9 cellular contexts compared by ENCODE assay signal in genomic region chr11:13955971-13956421, GRCh38. TPM values are rescaled to one million over a fixed set of nuclear protein-coding genes. Genes with fewer than 3 reads are reported as not detected.
DNase-seq lines count a peak whose midpoint lies in the region; ATAC-seq, FAIRE-seq and TF ChIP-seq lines count a peak whose summit lies in the region.
"Had no signal": no experiment of that assay in that cellular context is flagged by ENCODE, and none has a peak within 500 bp of the region (broad histone marks: within the 10 kb centered on the region; RNA-seq: fewer than 3 reads in every experiment).

No MANE protein-coding gene starts in this region.

- no peak overlapping the region for H2BK120ac ChIP-seq in IMR-90 (ENCODE audit: low read depth, low read length)

- no peaks in the 10 kb centered on the region for H3K79me2 ChIP-seq in hepatocyte

- no TSS peak for BruUV-seq in IMR-90 (replicated peaks; lab: Mats Ljungman, UMichigan)

- DNase-seq in DMS79 treated with DMSO at 0.1 percent for 48 hours (lab: John Stamatoyannopoulos, UW) (peak; percentile 11), DMS79 (lab: John Stamatoyannopoulos, UW) (no peak), IMR-90 (peak; percentile 71), SK-N-DZ (ENCODE audit: low spot score) (peak; percentile 47), amniotic epithelial cell (ENCODE audit: low read depth) (peak; percentile 53), hepatocyte (ENCODE audit: low spot score) (peak; percentile 79), small intestine (peak; percentile 77)

- no peak overlapping the region for H2BK15ac ChIP-seq in IMR-90 (ENCODE audit: low read depth, low read length)

- no peak overlapping the region for H4K5ac ChIP-seq in IMR-90 (ENCODE audit: low read depth, low read length)

- no peak overlapping the region for H3K18ac ChIP-seq in IMR-90 (ENCODE audit: low read depth, low read length)

- TF ChIP-seq POLR2A in IMR-90 (IDR thresholded peaks at IDR 0.05; ENCODE audit: low read depth, low read length) = no peak

- peaks cover 53% of the 10 kb centered on the region for H3K27me3 ChIP-seq in IMR-90 (ENCODE audit: control insufficient read depth, insufficient read depth, low read length)
- H3K27me3 ChIP-seq in hepatocyte = peaks cover 12% of the 10 kb centered on the region
- H3K27me3 ChIP-seq in small intestine (ENCODE audit: control insufficient read depth in 2 of 2, insufficient read depth in 2 of 2, low read length in 2 of 2) = no peaks in the 10 kb centered on the region
- H3K27me3 ChIP-seq: BLaER1 had no signal

- TF ChIP-seq CTCF in IMR-90 (conservative IDR thresholded peaks at IDR 0.05; ENCODE audit: low read depth, low read length) (peak; percentile 88), hepatocyte (IDR thresholded peaks at IDR 0.05; ENCODE audit: poor library complexity) (peak; percentile 93)

- intact Hi-C loops in IMR-90 (cut with micrococcal nuclease) = loop anchor here (1.0 to 5.0 kb wide), 4 partner anchors 85 to 293 kb away; no protein-coding TSS in a partner anchor

- no peak overlapping the region for H4K8ac ChIP-seq in IMR-90 (ENCODE audit: low read depth in 2 of 2, low read length in 2 of 2)

- H3K79me1 ChIP-seq in IMR-90 (ENCODE audit: low read depth in 1 of 2, low read length in 2 of 2) = no peaks in the 10 kb centered on the region

- no peak overlapping the region for H2AK5ac ChIP-seq in IMR-90 (ENCODE audit: low read depth, low read length)

- H3K4me1 ChIP-seq in IMR-90 (ENCODE audit: control insufficient read depth, insufficient read depth, low read length) = no peaks in the 10 kb centered on the region
- H3K4me1 ChIP-seq in hepatocyte (ENCODE audit: insufficient read depth) = no peaks in the 10 kb centered on the region
- no peaks in the 10 kb centered on the region for H3K4me1 ChIP-seq in small intestine (ENCODE audit: control insufficient read depth in 2 of 2, insufficient read depth in 1 of 2, low read depth in 1 of 2, low read length in 1 of 2)
- H3K4me1 ChIP-seq: BLaER1 had no signal

- 58% methylated on average over 2 of the region's 5 CpGs; no CpG with 5 or more reads in 1 of the 2 experiments for WGBS in IMR-90 (ENCODE audit: extremely low coverage in 2 of 2, insufficient read length in 1 of 2), 2 experiments
- 44% methylated on average over 5 of the region's 5 CpGs for WGBS in hepatocyte (ENCODE audit: low lambda C conversion rate, missing lambda C conversion rate)
- 41 to 43% (median 42%) methylated on average over 5 of the region's 5 CpGs for WGBS in small intestine, 3 donors

- H2AFZ ChIP-seq in IMR-90 (replicated peaks; ENCODE audit: low read length, poor library complexity) (peak overlapping the region; percentile 26), hepatocyte (no peak overlapping the region)

- H2BK5ac ChIP-seq in IMR-90 (ENCODE audit: low read depth, low read length, poor library complexity, severe bottlenecking) = no peak overlapping the region

- H3K56ac ChIP-seq in IMR-90 (ENCODE audit: extremely low read depth, insufficient read depth, low read length) = no peak overlapping the region

- H2AK9ac ChIP-seq in IMR-90 (replicated peaks; ENCODE audit: low read depth, low read length, poor library complexity) = no peak overlapping the region

- H3K36me3 ChIP-seq in IMR-90 (ENCODE audit: control insufficient read depth, insufficient read depth, low read length) = no peaks in the 10 kb centered on the region
- H3K36me3 ChIP-seq in hepatocyte (replicated peaks; ENCODE audit: insufficient read depth, low read depth) = no peaks in the 10 kb centered on the region
- no peaks in the 10 kb centered on the region for H3K36me3 ChIP-seq in small intestine (ENCODE audit: control insufficient read depth in 2 of 2, insufficient read depth in 2 of 2, low read length in 2 of 2)
- H3K36me3 ChIP-seq: BLaER1 had no signal

- in situ Hi-C loops in IMR-90 (cut with MboI; ENCODE audit: low sequenced_read_pairs) = loop anchor here (5.0 kb wide), 1 partner anchor 291 kb away; no protein-coding TSS in a partner anchor

- H3K4me2 ChIP-seq in IMR-90 (ENCODE audit: low read depth, low read length) (no peak overlapping the region), hepatocyte (no peak overlapping the region)
- H3K4me2 ChIP-seq: BLaER1 had no signal

- H3K9me2 ChIP-seq in hepatocyte (replicated peaks; ENCODE audit: insufficient read depth) = no peaks in the 10 kb centered on the region

- dilution Hi-C loops in IMR-90 (cut with HindIII; ENCODE audit: low sequenced_read_pairs, unreplicated experiment) = no loop called here

- H3K4ac ChIP-seq in IMR-90 (ENCODE audit: low read depth, low read length) = no peak overlapping the region

- no peak overlapping the region for H4K91ac ChIP-seq in IMR-90 (ENCODE audit: insufficient read depth, low read depth, low read length)

- no peak overlapping the region for H3K4me3 ChIP-seq in IMR-90 (ENCODE audit: insufficient read depth, low read depth, low read length)
- H3K4me3 ChIP-seq in hepatocyte = no peak overlapping the region
- no peak overlapping the region for H3K4me3 ChIP-seq in small intestine (ENCODE audit: low read depth in 1 of 2, low read length in 2 of 2)
- H3K4me3 ChIP-seq: BLaER1 had no signal

- peak; percentile 94 for TF ChIP-seq RAD21 in IMR-90 (IDR thresholded peaks at IDR 0.05; ENCODE audit: low read length)

- FAIRE-seq in small intestine (lab: Jason Lieb, UNC) = no peak

- POLR2A ChIA-PET in IMR-90 (lab: Charles Lee; ENCODE audit: unreplicated experiment) = no interaction called here

- H4K20me1 ChIP-seq in IMR-90 (ENCODE audit: insufficient read depth, low read length) (no peaks in the 10 kb centered on the region), hepatocyte (ENCODE audit: insufficient read depth, poor library complexity, severe bottlenecking) (no peaks in the 10 kb centered on the region)
- H4K20me1 ChIP-seq: BLaER1 had no signal

- H3K9me1 ChIP-seq in IMR-90 (ENCODE audit: insufficient read depth, low read length) = no peaks in the 10 kb centered on the region

- H3K9me3 ChIP-seq in IMR-90 (ENCODE audit: control insufficient read depth, insufficient read depth, low read length) (no peaks in the 10 kb centered on the region), hepatocyte (ENCODE audit: low read depth) (no peaks in the 10 kb centered on the region), small intestine (ENCODE audit: control insufficient read depth, low read depth) (no peaks in the 10 kb centered on the region)
- H3K9me3 ChIP-seq: BLaER1 had no signal

- CTCF ChIA-PET in IMR-90 (lab: Yijun Ruan, JAX) = interaction anchor here (0.6 to 2.9 kb wide), 6 partner anchors 9 to 429 kb away, joined by 3 to 25 read pairs (median 4); no protein-coding TSS in a partner anchor

- H3K27ac ChIP-seq in IMR-90 (ENCODE audit: insufficient read depth, low read length) = no peak overlapping the region
- no peak overlapping the region for H3K27ac ChIP-seq in hepatocyte
- H3K27ac ChIP-seq in small intestine (ENCODE audit: low read depth in 1 of 2, low read length in 1 of 2) = no peak overlapping the region
- H3K27ac ChIP-seq: BLaER1 had no signal

- no peak overlapping the region for H3K9ac ChIP-seq in IMR-90 (ENCODE audit: low read depth, low read length)
- H3K9ac ChIP-seq: BLaER1 had no signal

- no peak overlapping the region for H2BK20ac ChIP-seq in IMR-90 (ENCODE audit: low read depth, low read length)

- ATAC-seq in IMR-90 (ENCODE audit: low read depth) (peak; percentile 88), HG03378 (IDR thresholded peaks at IDR 0.05; ENCODE audit: unreplicated experiment) (no peak)

- no peak overlapping the region for H3K14ac ChIP-seq in IMR-90 (replicated peaks; ENCODE audit: low read depth, low read length)

- no peak overlapping the region for H3K23ac ChIP-seq in IMR-90 (ENCODE audit: low read depth, low read length)

TF ChIP-seq in IMR-90, 13 proteins besides CTCF, POLR2A, EP300 and RAD21:
- TF ChIP-seq RCOR1 (IDR thresholded peaks at IDR 0.05; ENCODE audit: insufficient replicate concordance, low read length) (no peak), ELK1 (IDR thresholded peaks at IDR 0.05; ENCODE audit: borderline replicate concordance, low read depth, low read length) (no peak), NFE2L2 (IDR thresholded peaks at IDR 0.05; ENCODE audit: low read depth, low read length) (no peak), SMC3 (IDR thresholded peaks at IDR 0.05; ENCODE audit: low read depth, low read length) (peak; percentile 99), USF2 (IDR thresholded peaks at IDR 0.05; ENCODE audit: low read depth, low read length) (peak; percentile 57; the same call in 1 of the 2 replicates)
TF ChIP-seq in IMR-90: peak in this region for 2.

RNA-seq across cellular contexts. Expression of gene SPON1, which starts 6.5 kb away (rescaled TPM):
- total RNA-seq in IMR-90 (2012; rRNA removed) (0.56 and 0.72 TPM in 2 replicates), hepatocyte (73.1 and 82.8 TPM in 2 replicates)
- polyA plus RNA-seq in IMR-90 (2012; rRNA removed) (0.62 and 0.77 TPM in 2 replicates), hepatocyte (34.5 and 47.8 TPM in 2 replicates), small intestine (10 to 100 TPM; 11.4 to 30.3 (median 14.1) TPM)
- 0.16 and 0.42 TPM in 2 replicates for polyA plus RNA-seq in IMR-90 (2012; cell fraction: cytosol; rRNA removed)
- 0.28 and 0.37 TPM in 2 replicates for polyA plus RNA-seq in IMR-90 (2012; cell fraction: nucleus; rRNA removed; ENCODE audit: low replicate concordance)
- polyA plus RNA-seq in SK-N-DZ (2014; cell fraction: cytosol; rRNA removed) = 0.85 and 1.0 TPM in 2 replicates
- 0.15 and 0.19 TPM in 2 replicates for polyA plus RNA-seq in SK-N-DZ (2014; cell fraction: nucleus; rRNA removed)
